ENCODE assay signal across 9 cellular contexts in the genomic region with DNA sequence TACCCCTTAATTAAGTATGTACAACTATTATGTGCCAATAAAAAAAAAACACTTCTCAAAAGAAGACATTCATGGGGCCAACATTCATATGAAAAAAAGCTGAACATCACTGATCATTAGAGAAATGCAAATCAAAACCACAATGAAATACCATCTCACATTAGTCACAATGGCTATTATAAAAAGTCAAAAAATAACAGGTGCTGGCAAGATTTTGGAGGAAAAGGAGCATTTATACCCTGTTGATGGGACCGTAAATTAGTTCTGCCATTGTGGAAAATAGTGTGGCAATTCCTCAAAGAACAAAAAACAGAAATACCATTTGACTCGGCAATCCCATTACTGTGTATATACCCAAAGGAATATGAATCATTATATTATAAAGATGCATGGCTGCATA.
"Had no signal": no experiment of that assay in that cellular context is flagged by ENCODE, and none has a peak within 500 bp of the region (broad histone marks: within the 10 kb centered on the region; RNA-seq: fewer than 3 reads in every experiment).

No MANE protein-coding gene starts in this region.

- ATAC-seq: GM23338, HCT116 had no signal

- H3K36me3 ChIP-seq: HAP-1 had no signal

- H2AFZ ChIP-seq: GM23248, GM23338 had no signal

- H3K27ac Mint-ChIP-seq: GM23338, H9, HFFc6 had no signal

- DNase-seq: GM23248, GOT3, H7, H9, HCEC 1CT, HFFc6 had no signal

- H3K9me3 ChIP-seq: HAP-1 had no signal

- H3K4me1 Mint-ChIP-seq: GM23338, H9 had no signal

- H3K4me3 ChIP-seq: GM23248, GM23338, HAP-1 had no signal

- H3K4me3 Mint-ChIP-seq: GM23338, H9, HFFc6 had no signal

- H3K27ac ChIP-seq: GM23248 had no signal

- H3K4me2 ChIP-seq: GM23338 had no signal

- H3K4me1 ChIP-seq: HAP-1 had no signal

- H3K9ac ChIP-seq: GM23248 had no signal

- H3K9me3 Mint-ChIP-seq: HFFc6 had no signal
